Comparison of ENCODE assay signal across 18 cellular contexts in the genomic region with DNA sequence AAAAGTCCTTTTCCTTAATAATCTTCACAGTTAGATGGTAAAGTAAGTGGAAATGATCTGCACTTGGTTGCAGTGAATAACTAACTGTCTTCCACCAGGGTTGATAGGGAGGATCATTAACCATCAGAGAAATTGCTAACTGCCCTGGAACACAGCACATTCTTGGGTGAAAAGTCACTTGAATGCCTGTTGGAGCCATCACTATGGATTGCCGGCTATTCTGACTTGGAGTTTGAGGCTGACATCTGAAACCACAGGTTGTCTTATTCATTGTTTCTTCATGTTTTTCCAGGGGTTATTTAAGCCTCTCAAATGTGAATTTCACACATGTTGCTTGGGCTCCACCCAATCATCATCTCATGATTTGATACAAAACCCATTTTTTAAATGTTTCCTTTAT.
A peak's percentile ranks its signal among the peaks of the same experiment; 100 is the strongest.
DNase-seq lines count a peak whose midpoint lies in the region; ATAC-seq and TF ChIP-seq lines count a peak whose summit lies in the region.
"Had no signal": no experiment of that assay in that cellular context is flagged by ENCODE, and none has a peak within 500 bp of the region (broad histone marks: within the 10 kb centered on the region; RNA-seq: fewer than 3 reads in every experiment).

No MANE protein-coding gene starts in this region.

- peaks cover 77% of the 10 kb centered on the region for H3K4me1 Mint-ChIP-seq in mesothelial cell of epicardium
- H3K4me1 Mint-ChIP-seq: activated naive CD8-positive, alpha-beta T cell treated with anti-CD3 and anti-CD28 coated beads, Interleukin-2, amount 10 ng/mL, durations not matched to agents 7 days and 5 days had no signal

- peaks cover 4% of the 10 kb centered on the region for H3K9me3 Mint-ChIP-seq in mesothelial cell of epicardium
- H3K9me3 Mint-ChIP-seq: activated naive CD8-positive, alpha-beta T cell treated with anti-CD3 and anti-CD28 coated beads, Interleukin-2, amount 10 ng/mL, durations not matched to agents 7 days and 5 days; T-helper 1 cell treated with Interleukin-12 subunit alpha and Interleukin-12 subunit beta and Interleukin-4 antibody, amounts not matched to agents 30 μg/mL and 1 μg/mL, for 36 hours had no signal

- no peak overlapping the region for H3K4me3 ChIP-seq in left ventricle myocardium inferior
- H3K4me3 ChIP-seq: gastroesophageal sphincter, psoas muscle had no signal

- H3K27me3 ChIP-seq in foreskin keratinocyte = no peaks in the 10 kb centered on the region
- H3K27me3 ChIP-seq in left ventricle myocardium inferior (ENCODE audit: low read depth) = no peaks in the 10 kb centered on the region
- H3K27me3 ChIP-seq: gastroesophageal sphincter had no signal

- H3K27ac Mint-ChIP-seq in mesothelial cell of epicardium = no peak overlapping the region
- H3K27ac Mint-ChIP-seq: activated naive CD8-positive, alpha-beta T cell treated with anti-CD3 and anti-CD28 coated beads, Interleukin-2, amount 10 ng/mL, durations not matched to agents 7 days and 5 days; T-helper 1 cell treated with Interleukin-12 subunit alpha and Interleukin-12 subunit beta and Interleukin-4 antibody, amounts not matched to agents 30 μg/mL and 1 μg/mL, for 36 hours; type B pancreatic cell had no signal

- TF ChIP-seq CTCF in foreskin keratinocyte (conservative IDR thresholded peaks at IDR 0.05) (no peak), left ventricle myocardium inferior (IDR thresholded peaks at IDR 0.05; ENCODE audit: borderline replicate concordance) (no peak), mesothelial cell of epicardium (IDR thresholded peaks at IDR 0.05; ENCODE audit: unreplicated experiment) (no peak)

- no peaks in the 10 kb centered on the region for H3K27me3 Mint-ChIP-seq in mesothelial cell of epicardium (ENCODE audit: low read depth)
- H3K27me3 Mint-ChIP-seq: type B pancreatic cell had no signal

- H3K36me3 ChIP-seq in left ventricle myocardium inferior = no peaks in the 10 kb centered on the region
- H3K36me3 ChIP-seq: gastroesophageal sphincter had no signal

- DNase-seq in GM04504 (ENCODE audit: low read depth) (peak; percentile 70), amniotic epithelial cell (ENCODE audit: low read depth) (peak; percentile 92), foreskin keratinocyte (peak; percentile 63 to 89), stromal cell of bone marrow (ENCODE audit: low read depth) (peak; percentile 44), left ventricle myocardium inferior (no peak), cerebellar nuclear complex (lab: John Stamatoyannopoulos, UW) (no peak), mesothelial cell of epicardium (ENCODE audit: low spot score in 2 of 2, unreplicated experiment in 2 of 2) (no peak)
- DNase-seq in activated CD8-positive, alpha-beta memory T cell treated with anti-CD3 and anti-CD28 coated beads, Interleukin-2, amount 50 U/mL, for 48 hours = no peak
- DNase-seq: activated naive CD8-positive, alpha-beta T cell treated with anti-CD3 and anti-CD28 coated beads, Interleukin-2, amount 10 ng/mL, durations not matched to agents 7 days and 5 days; activated T-cell treated with anti-CD3 and anti-CD28 coated beads, Interleukin-2, amount 50 U/mL, for 4 hours; H7; NCI-H1694; psoas muscle; stimulated activated CD4-positive, alpha-beta T cell treated with anti-CD3 and anti-CD28 coated beads, Interleukin-2, amount 100 ng/mL, for 24 hours had no signal

- no peaks in the 10 kb centered on the region for H3K9me3 ChIP-seq in left ventricle myocardium inferior (replicated peaks)
- H3K9me3 ChIP-seq: gastroesophageal sphincter, psoas muscle had no signal

- no peak overlapping the region for H3K4me3 Mint-ChIP-seq in mesothelial cell of epicardium
- H3K4me3 Mint-ChIP-seq: activated naive CD8-positive, alpha-beta T cell treated with anti-CD3 and anti-CD28 coated beads, Interleukin-2, amount 10 ng/mL, durations not matched to agents 7 days and 5 days; activated T-cell treated with anti-CD3 and anti-CD28 coated beads, Interleukin-2, amount 50 U/mL, for 4 hours; T-helper 1 cell treated with Interleukin-12 subunit alpha and Interleukin-12 subunit beta and Interleukin-4 antibody, amounts not matched to agents 30 μg/mL and 1 μg/mL, for 36 hours; type B pancreatic cell had no signal

- intact Hi-C loops in left ventricle myocardium inferior (cut with micrococcal nuclease) = no loop called here

- ATAC-seq in foreskin keratinocyte = peak; percentile 90
- ATAC-seq: activated T-cell treated with anti-CD3 and anti-CD28 coated beads, Interleukin-2, amount 50 U/mL, for 4 hours; gastroesophageal sphincter; psoas muscle had no signal

- H3K4me1 ChIP-seq in foreskin keratinocyte (peaks cover 7% of the 10 kb centered on the region), left ventricle myocardium inferior (peaks cover 24% of the 10 kb centered on the region)

- H3K27ac ChIP-seq in foreskin keratinocyte = no peak overlapping the region
- no peak overlapping the region for H3K27ac ChIP-seq in left ventricle myocardium inferior (replicated peaks)
- H3K27ac ChIP-seq: gastroesophageal sphincter, KMS-11, psoas muscle had no signal

- peaks cover 1% of the 10 kb centered on the region for H3K36me3 Mint-ChIP-seq in mesothelial cell of epicardium
- H3K36me3 Mint-ChIP-seq: activated naive CD8-positive, alpha-beta T cell treated with anti-CD3 and anti-CD28 coated beads, Interleukin-2, amount 10 ng/mL, durations not matched to agents 7 days and 5 days; type B pancreatic cell had no signal

Comparison
In these comparisons a context has a peak if more than half of its experiments do, and no peak if none do; other contexts are left out.
1. DNase-seq: peak in GM04504 (single experiment), amniotic epithelial cell (single experiment), foreskin keratinocyte (2 of 2) and stromal cell of bone marrow (single experiment); none in left ventricle myocardium inferior (single experiment), cerebellar nuclear complex (0 of 2), mesothelial cell of epicardium (0 of 2) and activated CD8-positive, alpha-beta memory T cell treated with anti-CD3 and anti-CD28 coated beads, Interleukin-2, amount 50 U/mL, for 48 hours (single experiment).